ENCODE assay signal across 10 cellular contexts in genomic region chr2:110679337-110679707, GRCh38. TPM values are rescaled to one million over a fixed set of nuclear protein-coding genes. Genes with fewer than 3 reads are reported as not detected.
DNase-seq lines count a peak whose midpoint lies in the region; ATAC-seq and TF ChIP-seq lines count a peak whose summit lies in the region.
"Had no signal": no experiment of that assay in that cellular context is flagged by ENCODE, and none has a peak within 500 bp of the region (broad histone marks: within the 10 kb centered on the region; RNA-seq: fewer than 3 reads in every experiment).

No MANE protein-coding gene starts in this region.

- H3K36me3 Mint-ChIP-seq in progenitor cell of endocrine pancreas (ENCODE audit: insufficient read depth) = no peaks in the 10 kb centered on the region

- DNase-seq in SIG-M5 treated with dmso at 0.1 percent for 504 hours (lab: John Stamatoyannopoulos, UW; ENCODE audit: unreplicated experiment) (peak; percentile 5), SIG-M5 (lab: John Stamatoyannopoulos, UW) (no peak), MV-4-11 (lab: John Stamatoyannopoulos, UW) (peak; percentile 11), choroid plexus epithelial cell (ENCODE audit: low read depth) (no peak), progenitor cell of endocrine pancreas (ENCODE audit: low spot score, unreplicated experiment) (no peak), NCI-H1417 treated with DMSO at 0.1 percent for 48 hours (lab: John Stamatoyannopoulos, UW) (no peak), sciatic nerve (ENCODE audit: low spot score) (no peak)

- intact Hi-C loops in sciatic nerve (cut with DNase I) = no loop called here

- H3K4me1 Mint-ChIP-seq in progenitor cell of endocrine pancreas (ENCODE audit: low read depth) = peaks cover 12% of the 10 kb centered on the region

- peak overlapping the region; percentile 76 for H3K4me3 ChIP-seq in choroid plexus epithelial cell (ENCODE audit: low read depth, low read length)

- H3K4me3 Mint-ChIP-seq in progenitor cell of endocrine pancreas (ENCODE audit: low read depth) = peak overlapping the region; percentile 98

- peaks cover 3% of the 10 kb centered on the region for H3K27me3 Mint-ChIP-seq in progenitor cell of endocrine pancreas

- no peaks in the 10 kb centered on the region for H3K9me3 Mint-ChIP-seq in progenitor cell of endocrine pancreas (ENCODE audit: low read depth)

- ATAC-seq in sciatic nerve (no peak), HG03159 (IDR thresholded peaks at IDR 0.05; ENCODE audit: unreplicated experiment) (no peak)

- H3K27ac Mint-ChIP-seq in progenitor cell of endocrine pancreas = peak overlapping the region; percentile 35

- TF ChIP-seq CTCF in choroid plexus epithelial cell (conservative IDR thresholded peaks at IDR 0.05; ENCODE audit: low read depth, low read length) (peak; percentile 22), progenitor cell of endocrine pancreas (IDR thresholded peaks at IDR 0.05; ENCODE audit: unreplicated experiment) (no peak)

RNA-seq across cellular contexts. Expression of gene BUB1, which starts 1.5 kb away (rescaled TPM):
- 25.4 and 26.8 TPM in 2 replicates for total RNA-seq in progenitor cell of endocrine pancreas
- total RNA-seq in sciatic nerve = 0.27 TPM
- total RNA-seq: body of pancreas had no signal

RNA-seq across cellular contexts. Expression of gene ACOXL, which starts 53.1 kb away (rescaled TPM):
- total RNA-seq in progenitor cell of endocrine pancreas = 0.19 and 0.27 TPM in 2 replicates
- total RNA-seq in sciatic nerve = not detected
- total RNA-seq: renal cortical epithelial cell had no signal

Comparison
In these comparisons a context has a peak if more than half of its experiments do, and no peak if none do; other contexts are left out.
1. DNase-seq: peak in SIG-M5 treated with dmso at 0.1 percent for 504 hours (single experiment) and MV-4-11 (single experiment); none in SIG-M5 (single experiment), choroid plexus epithelial cell (single experiment), progenitor cell of endocrine pancreas (single experiment), NCI-H1417 treated with DMSO at 0.1 percent for 48 hours (single experiment) and sciatic nerve (single experiment).
2. RNA of gene BUB1, which starts 1.5 kb away (total RNA-seq): 25.4 to 26.8 TPM in progenitor cell of endocrine pancreas; 0.27 TPM in sciatic nerve (single experiment); every median in the first group is over 10 times any median in the second.